ENCODE assay signal across 9 cellular contexts in the genomic region with DNA sequence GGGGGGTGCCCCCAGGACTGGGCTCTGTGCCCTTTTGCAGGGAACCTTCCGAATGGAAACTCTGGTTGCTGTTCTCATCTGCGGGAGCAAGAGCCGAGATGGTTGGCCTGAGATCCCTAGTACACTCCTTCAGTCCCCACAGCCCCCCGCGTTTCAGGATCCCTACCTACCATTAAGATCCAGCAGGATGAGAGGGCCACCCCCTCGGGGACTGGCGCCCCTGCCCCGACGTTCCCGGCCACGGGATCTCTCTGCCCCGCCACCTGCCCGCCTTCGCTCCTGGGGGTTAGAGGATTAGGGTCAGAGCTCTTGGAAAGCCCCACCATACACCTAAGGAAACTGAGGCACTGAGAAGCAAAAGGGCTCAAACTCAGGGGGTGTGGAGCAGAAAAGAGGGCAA. TPM values are rescaled to one million over a fixed set of nuclear protein-coding genes. Genes with fewer than 3 reads are reported as not detected.
DNase-seq lines count a peak whose midpoint lies in the region; ATAC-seq and TF ChIP-seq lines count a peak whose summit lies in the region.
"Had no signal": no experiment of that assay in that cellular context is flagged by ENCODE, and none has a peak within 500 bp of the region (broad histone marks: within the 10 kb centered on the region; RNA-seq: fewer than 3 reads in every experiment).

No MANE protein-coding gene starts in this region.

- TF ChIP-seq CTCF in kidney epithelial cell (IDR thresholded peaks at IDR 0.05; ENCODE audit: insufficient read depth, low read length, poor library complexity, severe bottlenecking) (no peak), thoracic aorta (IDR thresholded peaks at IDR 0.05) (no peak)

- H3K36me3 Mint-ChIP-seq in activated T-cell treated with anti-CD3 and anti-CD28 coated beads, Interleukin-2, amount 50 U/mL, for 72 hours (ENCODE audit: insufficient read depth in 2 of 2) = peaks cover 4 to 17% of the 10 kb centered on the region in 2 donors
- peaks cover 13% of the 10 kb centered on the region for H3K36me3 Mint-ChIP-seq in activated naive CD8-positive, alpha-beta T cell treated with anti-CD3 and anti-CD28 coated beads, Interleukin-2, amount 10 ng/mL, durations not matched to agents 7 days and 5 days

- POLR2A ChIA-PET in activated naive CD8-positive, alpha-beta T cell treated with anti-CD3 and anti-CD28 coated beads, Interleukin-2, amount 10 ng/mL, durations not matched to agents 7 days and 5 days (lab: Charles Lee) = interaction anchor here (0.6 to 6.0 kb wide), 8 partner anchors 8 to 118 kb away, joined by 3 to 44 read pairs (median 4); no protein-coding TSS in a partner anchor

- peaks cover 2% of the 10 kb centered on the region for H3K36me3 ChIP-seq in kidney epithelial cell (ENCODE audit: control insufficient read depth, insufficient read depth, low read length)
- peaks cover 19% of the 10 kb centered on the region for H3K36me3 ChIP-seq in thoracic aorta

- no peak for DNase-seq in activated T-cell treated with anti-CD3 and anti-CD28 coated beads, Interleukin-2, amount 50 U/mL, for 72 hours
- no peak for DNase-seq in activated T-cell treated with anti-CD3 and anti-CD28 coated beads for 4 hours
- DNase-seq in activated naive CD8-positive, alpha-beta T cell treated with anti-CD3 and anti-CD28 coated beads, Interleukin-2, amount 10 ng/mL, durations not matched to agents 7 days and 5 days = no peak
- DNase-seq in kidney epithelial cell (ENCODE audit: low read depth) = no peak
- DNase-seq in thoracic aorta (ENCODE audit: low spot score) = no peak
- no peak for DNase-seq in NCI-H774 (lab: John Stamatoyannopoulos, UW)
- no peak for DNase-seq in cortex of kidney (lab: John Stamatoyannopoulos, UW)
- DNase-seq: NCI-H1417 treated with DMSO at 0.1 percent for 48 hours had no signal

- H3K27me3 ChIP-seq in kidney epithelial cell (ENCODE audit: control insufficient read depth, insufficient read depth, low read length) (no peaks in the 10 kb centered on the region), thoracic aorta (replicated peaks; ENCODE audit: insufficient read depth) (no peaks in the 10 kb centered on the region)

- H3K9me3 ChIP-seq in thoracic aorta = no peaks in the 10 kb centered on the region

- peaks cover 13 to 41% of the 10 kb centered on the region in 2 donors for H3K4me1 ChIP-seq in thoracic aorta (ENCODE audit: control insufficient read depth in 1 of 2, low read depth in 2 of 2)

- H3K27me3 Mint-ChIP-seq in activated T-cell treated with anti-CD3 and anti-CD28 coated beads, Interleukin-2, amount 50 U/mL, for 72 hours (ENCODE audit: low read depth) = no peaks in the 10 kb centered on the region
- no peaks in the 10 kb centered on the region for H3K27me3 Mint-ChIP-seq in activated naive CD8-positive, alpha-beta T cell treated with anti-CD3 and anti-CD28 coated beads, Interleukin-2, amount 10 ng/mL, durations not matched to agents 7 days and 5 days

- H3K9me3 Mint-ChIP-seq in activated T-cell treated with anti-CD3 and anti-CD28 coated beads, Interleukin-2, amount 50 U/mL, for 72 hours = no peaks in the 10 kb centered on the region
- H3K9me3 Mint-ChIP-seq in activated naive CD8-positive, alpha-beta T cell treated with anti-CD3 and anti-CD28 coated beads, Interleukin-2, amount 10 ng/mL, durations not matched to agents 7 days and 5 days = no peaks in the 10 kb centered on the region

- no peak overlapping the region for H3K27ac ChIP-seq in thoracic aorta

- H3K27ac Mint-ChIP-seq in activated T-cell treated with anti-CD3 and anti-CD28 coated beads, Interleukin-2, amount 50 U/mL, for 72 hours = peak overlapping the region; percentile 40
- peak overlapping the region; percentile 89 for H3K27ac Mint-ChIP-seq in activated naive CD8-positive, alpha-beta T cell treated with anti-CD3 and anti-CD28 coated beads, Interleukin-2, amount 10 ng/mL, durations not matched to agents 7 days and 5 days

- H3K4me3 ChIP-seq in kidney epithelial cell (ENCODE audit: low read depth, low read length) = peak overlapping the region; percentile 58
- peak overlapping the region; percentile 93 for H3K4me3 ChIP-seq in thoracic aorta

- H3K4me3 Mint-ChIP-seq in activated T-cell treated with anti-CD3 and anti-CD28 coated beads, Interleukin-2, amount 50 U/mL, for 72 hours = peak overlapping the region; percentile 90 to 93
- peak overlapping the region; percentile 94 for H3K4me3 Mint-ChIP-seq in activated naive CD8-positive, alpha-beta T cell treated with anti-CD3 and anti-CD28 coated beads, Interleukin-2, amount 10 ng/mL, durations not matched to agents 7 days and 5 days

- no peak for ATAC-seq in activated T-cell treated with anti-CD3 and anti-CD28 coated beads, Interleukin-2, amount 50 U/mL, for 72 hours (replicated peaks in 1 of 2)
- no peak for ATAC-seq in activated naive CD8-positive, alpha-beta T cell treated with anti-CD3 and anti-CD28 coated beads, Interleukin-2, amount 10 ng/mL, durations not matched to agents 7 days and 5 days (ENCODE audit: low read depth)
- ATAC-seq in thoracic aorta (ENCODE audit: insufficient number of reproducible peaks, low FRiP score, low read depth) = no peak
- no peak for ATAC-seq in GM21381 (IDR thresholded peaks at IDR 0.05; ENCODE audit: unreplicated experiment)

- H3K4me1 Mint-ChIP-seq in activated T-cell treated with anti-CD3 and anti-CD28 coated beads, Interleukin-2, amount 50 U/mL, for 72 hours (ENCODE audit: low read depth) = peaks cover 50% of the 10 kb centered on the region
- H3K4me1 Mint-ChIP-seq in activated naive CD8-positive, alpha-beta T cell treated with anti-CD3 and anti-CD28 coated beads, Interleukin-2, amount 10 ng/mL, durations not matched to agents 7 days and 5 days = peaks cover 31% of the 10 kb centered on the region

RNA-seq across cellular contexts. Expression of a gene that starts 1.2 kb away (rescaled TPM):
- 10 to 100 TPM; 21.7 to 23.2 TPM for total RNA-seq in activated T-cell treated with anti-CD3 and anti-CD28 coated beads, Interleukin-2, amount 50 U/mL, for 72 hours
- 10 to 100 TPM; 31.1 to 31.8 TPM for total RNA-seq in activated naive CD8-positive, alpha-beta T cell treated with anti-CD3 and anti-CD28 coated beads, Interleukin-2, amount 10 ng/mL, durations not matched to agents 7 days and 5 days
- total RNA-seq in kidney epithelial cell (43.1 and 46.3 TPM in 2 replicates), thoracic aorta (10 to 100 TPM; 35.6 to 55.2 TPM)

RNA-seq across cellular contexts. Expression of a gene that starts 3.7 kb away (rescaled TPM):
- total RNA-seq in activated T-cell treated with anti-CD3 and anti-CD28 coated beads, Interleukin-2, amount 50 U/mL, for 72 hours = under 1 TPM; 0.25 to 0.72 TPM
- under 1 TPM; 0.19 to 0.37 TPM for total RNA-seq in activated naive CD8-positive, alpha-beta T cell treated with anti-CD3 and anti-CD28 coated beads, Interleukin-2, amount 10 ng/mL, durations not matched to agents 7 days and 5 days
- 1.4 and 2.1 TPM in 2 replicates for total RNA-seq in kidney epithelial cell
- 1 to 10 TPM; 3.8 TPM for total RNA-seq in thoracic aorta

RNA-seq across cellular contexts. Expression of a gene that starts 30.7 kb away (rescaled TPM):
- 10 to 100 TPM; 24.9 to 25.7 TPM for total RNA-seq in activated T-cell treated with anti-CD3 and anti-CD28 coated beads, Interleukin-2, amount 50 U/mL, for 72 hours
- total RNA-seq in activated naive CD8-positive, alpha-beta T cell treated with anti-CD3 and anti-CD28 coated beads, Interleukin-2, amount 10 ng/mL, durations not matched to agents 7 days and 5 days = 10 to 100 TPM; 20.1 to 24.4 TPM
- total RNA-seq in kidney epithelial cell (36.4 and 37.9 TPM in 2 replicates), thoracic aorta (10 to 100 TPM; 14.5 to 18.7 TPM)

RNA-seq across cellular contexts. Expression of a gene that starts 56.2 kb away (rescaled TPM):
- total RNA-seq in activated T-cell treated with anti-CD3 and anti-CD28 coated beads, Interleukin-2, amount 50 U/mL, for 72 hours = 10 to 100 TPM; 13.6 to 15.6 TPM
- total RNA-seq in activated naive CD8-positive, alpha-beta T cell treated with anti-CD3 and anti-CD28 coated beads, Interleukin-2, amount 10 ng/mL, durations not matched to agents 7 days and 5 days = 10 to 100 TPM; 24.6 to 25.8 TPM
- 35.3 and 37.9 TPM in 2 replicates for total RNA-seq in kidney epithelial cell
- 10 to 100 TPM; 19.0 to 35.7 TPM for total RNA-seq in thoracic aorta
